Comparison of ENCODE assay signal across 1 cellular context in the genomic region with DNA sequence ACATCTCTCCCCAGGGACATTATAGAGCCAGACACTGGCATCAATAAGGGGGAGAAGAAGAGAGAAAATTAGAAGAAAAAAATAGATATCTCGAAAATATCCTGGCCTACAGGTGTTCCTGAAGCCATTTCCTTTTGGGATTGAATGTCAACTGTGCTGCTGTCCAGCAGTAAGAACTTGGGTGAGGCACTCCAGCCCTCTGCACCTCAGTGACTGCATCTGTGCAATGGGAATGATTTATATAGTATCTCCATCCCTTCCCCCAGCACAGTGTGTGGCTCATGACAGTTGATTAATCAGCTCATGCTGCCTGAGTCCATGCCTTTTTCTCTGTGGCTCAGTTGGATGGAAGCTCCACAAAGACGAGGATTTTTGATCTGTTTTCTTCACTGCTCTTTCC.
TF ChIP-seq lines count a peak whose summit lies in the region.

No MANE protein-coding gene starts in this region.

TF ChIP-seq in HepG2, 621 proteins besides CTCF, POLR2A, EP300 and RAD21 (continued from another document):
- TF ChIP-seq, protein P1, sequence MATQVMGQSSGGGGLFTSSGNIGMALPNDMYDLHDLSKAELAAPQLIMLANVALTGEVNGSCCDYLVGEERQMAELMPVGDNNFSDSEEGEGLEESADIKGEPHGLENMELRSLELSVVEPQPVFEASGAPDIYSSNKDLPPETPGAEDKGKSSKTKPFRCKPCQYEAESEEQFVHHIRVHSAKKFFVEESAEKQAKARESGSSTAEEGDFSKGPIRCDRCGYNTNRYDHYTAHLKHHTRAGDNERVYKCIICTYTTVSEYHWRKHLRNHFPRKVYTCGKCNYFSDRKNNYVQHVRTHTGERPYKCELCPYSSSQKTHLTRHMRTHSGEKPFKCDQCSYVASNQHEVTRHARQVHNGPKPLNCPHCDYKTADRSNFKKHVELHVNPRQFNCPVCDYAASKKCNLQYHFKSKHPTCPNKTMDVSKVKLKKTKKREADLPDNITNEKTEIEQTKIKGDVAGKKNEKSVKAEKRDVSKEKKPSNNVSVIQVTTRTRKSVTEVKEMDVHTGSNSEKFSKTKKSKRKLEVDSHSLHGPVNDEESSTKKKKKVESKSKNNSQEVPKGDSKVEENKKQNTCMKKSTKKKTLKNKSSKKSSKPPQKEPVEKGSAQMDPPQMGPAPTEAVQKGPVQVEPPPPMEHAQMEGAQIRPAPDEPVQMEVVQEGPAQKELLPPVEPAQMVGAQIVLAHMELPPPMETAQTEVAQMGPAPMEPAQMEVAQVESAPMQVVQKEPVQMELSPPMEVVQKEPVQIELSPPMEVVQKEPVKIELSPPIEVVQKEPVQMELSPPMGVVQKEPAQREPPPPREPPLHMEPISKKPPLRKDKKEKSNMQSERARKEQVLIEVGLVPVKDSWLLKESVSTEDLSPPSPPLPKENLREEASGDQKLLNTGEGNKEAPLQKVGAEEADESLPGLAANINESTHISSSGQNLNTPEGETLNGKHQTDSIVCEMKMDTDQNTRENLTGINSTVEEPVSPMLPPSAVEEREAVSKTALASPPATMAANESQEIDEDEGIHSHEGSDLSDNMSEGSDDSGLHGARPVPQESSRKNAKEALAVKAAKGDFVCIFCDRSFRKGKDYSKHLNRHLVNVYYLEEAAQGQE (IDR thresholded peaks at IDR 0.05; ENCODE audit: borderline replicate concordance in 1 of 2, low read depth in 1 of 2, low read length in 2 of 2): peak in 1 of 2 experiments; percentile 34; a peak in 1 of 4 replicates
- TF ChIP-seq ZNF629 (CRISPR knock-in tag; conservative IDR thresholded peaks at IDR 0.05): peak; percentile 84
- TF ChIP-seq, protein P2, sequence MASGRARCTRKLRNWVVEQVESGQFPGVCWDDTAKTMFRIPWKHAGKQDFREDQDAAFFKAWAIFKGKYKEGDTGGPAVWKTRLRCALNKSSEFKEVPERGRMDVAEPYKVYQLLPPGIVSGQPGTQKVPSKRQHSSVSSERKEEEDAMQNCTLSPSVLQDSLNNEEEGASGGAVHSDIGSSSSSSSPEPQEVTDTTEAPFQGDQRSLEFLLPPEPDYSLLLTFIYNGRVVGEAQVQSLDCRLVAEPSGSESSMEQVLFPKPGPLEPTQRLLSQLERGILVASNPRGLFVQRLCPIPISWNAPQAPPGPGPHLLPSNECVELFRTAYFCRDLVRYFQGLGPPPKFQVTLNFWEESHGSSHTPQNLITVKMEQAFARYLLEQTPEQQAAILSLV (CRISPR knock-in tag; IDR thresholded peaks at IDR 0.05; ENCODE audit: borderline replicate concordance): no peak
